In the genomic region with DNA sequence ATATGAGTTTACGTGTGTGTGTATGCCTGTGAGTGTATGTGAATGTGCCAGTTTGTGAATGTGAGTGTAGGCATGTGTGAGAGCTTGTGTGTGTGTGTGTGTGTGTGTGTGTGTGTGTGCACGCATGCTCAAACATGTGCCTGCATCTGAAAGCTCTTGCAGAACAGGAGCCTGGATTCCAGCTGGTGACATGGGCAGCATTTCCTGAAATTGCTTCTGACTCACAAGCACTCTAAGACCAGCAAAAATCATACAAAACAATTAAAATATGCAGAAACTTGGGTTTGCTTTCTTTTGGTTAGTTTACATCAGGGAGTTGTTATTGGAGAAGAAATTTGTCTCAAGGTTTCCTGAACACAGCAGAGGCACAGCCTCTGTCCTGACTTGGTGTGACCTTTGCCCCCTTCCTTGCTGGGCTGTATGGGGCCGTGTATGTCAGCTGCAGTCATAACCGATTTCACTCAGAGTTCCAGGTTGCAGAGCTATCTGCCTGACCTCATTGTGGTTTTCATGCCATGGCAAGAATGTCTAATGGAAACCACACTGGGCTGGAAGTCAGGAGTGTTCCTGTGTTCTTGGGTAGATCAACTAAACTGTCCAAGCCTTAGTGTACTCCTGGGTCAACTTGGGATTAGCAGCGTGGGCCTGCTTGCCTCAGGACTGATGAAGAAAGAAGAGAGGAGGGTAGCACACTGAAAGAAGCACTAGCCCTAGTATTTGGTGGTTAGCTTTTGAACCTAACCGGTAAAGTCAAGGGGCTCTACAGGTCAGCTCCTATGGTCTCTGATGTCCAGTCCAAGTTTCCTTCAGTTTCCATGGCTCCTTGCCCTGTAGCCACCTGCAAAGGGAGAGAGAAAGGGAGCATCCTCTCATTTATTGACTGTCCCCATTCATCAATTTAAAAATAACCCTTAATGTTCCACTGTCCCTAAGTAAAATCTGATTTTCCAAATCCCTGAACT, we compare ENCODE assay signal across 9 cellular contexts.
DNase-seq lines count a peak whose midpoint lies in the region; ATAC-seq and TF ChIP-seq lines count a peak whose summit lies in the region.
"Had no signal": no experiment of that assay in that cellular context is flagged by ENCODE, and none has a peak within 500 bp of the region (broad histone marks: within the 10 kb centered on the region; RNA-seq: fewer than 3 reads in every experiment).

No MANE protein-coding gene starts in this region.

- peaks cover 3% of the 10 kb centered on the region for H3K27me3 Mint-ChIP-seq in nephron progenitor cell (ENCODE audit: low read depth, poor library complexity)
- H3K27me3 Mint-ChIP-seq: CD4-positive, CD25-positive, alpha-beta regulatory T cell had no signal

- WGBS in thyroid gland, 2 donors, result 56 to 75% methylated on average over 6 of the region's 6 CpGs

- intact Hi-C loops in colonic mucosa (cut with DNase I) (no loop called here), lower lobe of right lung (cut with DNase I) (no loop called here), thyroid gland (cut with DNase I) (no loop called here)

- TF ChIP-seq CTCF in colonic mucosa (IDR thresholded peaks at IDR 0.05), result no peak
- TF ChIP-seq CTCF in lower lobe of right lung (IDR thresholded peaks at IDR 0.05), result no peak
- TF ChIP-seq CTCF in nephron progenitor cell (IDR thresholded peaks at IDR 0.05), result no peak
- no peak for TF ChIP-seq CTCF in thyroid gland (IDR thresholded peaks at IDR 0.05)

- no peak overlapping the region for H3K9ac ChIP-seq in colonic mucosa (ENCODE audit: low read depth in 2 of 2, low read length in 2 of 2)

- DNase-seq in AG08396 (ENCODE audit: low spot score) (peak; percentile 79), M059J (ENCODE audit: low read depth) (peak; percentile 99), colonic mucosa (peak; percentile 44), lower lobe of right lung (no peak), nephron progenitor cell (no peak), thyroid gland (no peak)
- DNase-seq: CD4-positive, CD25-positive, alpha-beta regulatory T cell had no signal

- H3K9me3 ChIP-seq in colonic mucosa (no peaks in the 10 kb centered on the region), lower lobe of right lung (no peaks in the 10 kb centered on the region), thyroid gland (no peaks in the 10 kb centered on the region)

- H3K4me3 ChIP-seq in colonic mucosa (no peak overlapping the region), lower lobe of right lung (no peak overlapping the region), thyroid gland (replicated peaks in 1 of 3) (no peak overlapping the region)

- H3K4me1 Mint-ChIP-seq in nephron progenitor cell, result peaks cover 55% of the 10 kb centered on the region
- H3K4me1 Mint-ChIP-seq: CD4-positive, CD25-positive, alpha-beta regulatory T cell had no signal

- TF ChIP-seq POLR2A in thyroid gland (IDR thresholded peaks at IDR 0.05), result no peak

- H3K9me3 Mint-ChIP-seq in nephron progenitor cell, result peaks cover 21% of the 10 kb centered on the region

- H3K27ac ChIP-seq in colonic mucosa (no peak overlapping the region), lower lobe of right lung (peak overlapping the region; percentile 4), thyroid gland (no peak overlapping the region)

- H3K27me3 ChIP-seq in colonic mucosa (no peaks in the 10 kb centered on the region), lower lobe of right lung (ENCODE audit: low read depth) (no peaks in the 10 kb centered on the region), thyroid gland (no peaks in the 10 kb centered on the region)

- no peak overlapping the region for H3K4me3 Mint-ChIP-seq in nephron progenitor cell
- H3K4me3 Mint-ChIP-seq: CD4-positive, CD25-positive, alpha-beta regulatory T cell had no signal

- H3K36me3 ChIP-seq in colonic mucosa (no peaks in the 10 kb centered on the region), lower lobe of right lung (no peaks in the 10 kb centered on the region), thyroid gland (no peaks in the 10 kb centered on the region)

- peaks cover 5% of the 10 kb centered on the region for H3K36me3 Mint-ChIP-seq in nephron progenitor cell (ENCODE audit: low read depth)
- H3K36me3 Mint-ChIP-seq: CD4-positive, CD25-positive, alpha-beta regulatory T cell had no signal

- H3K4me1 ChIP-seq in colonic mucosa (no peaks in the 10 kb centered on the region), lower lobe of right lung (peaks cover 9% of the 10 kb centered on the region), thyroid gland (peaks cover 4 to 7% of the 10 kb centered on the region in 2 donors)

- ATAC-seq in lower lobe of right lung (peak; percentile 41 to 54), HG03571 (IDR thresholded peaks at IDR 0.05; ENCODE audit: unreplicated experiment) (no peak), GM18520 (IDR thresholded peaks at IDR 0.05; ENCODE audit: unreplicated experiment) (no peak)

- H3K27ac Mint-ChIP-seq in nephron progenitor cell, result no peak overlapping the region

Comparison
In these comparisons a context has a peak if more than half of its experiments do, and no peak if none do; other contexts are left out.
1. DNase-seq: peak in AG08396 (single experiment), M059J (single experiment) and colonic mucosa (single experiment); none in lower lobe of right lung (single experiment), nephron progenitor cell (single experiment) and thyroid gland (0 of 2).
2. ATAC-seq: peak in lower lobe of right lung (2 of 2); none in HG03571 (single experiment) and GM18520 (single experiment).